1 cellular context compared by ENCODE assay signal in the genomic region with DNA sequence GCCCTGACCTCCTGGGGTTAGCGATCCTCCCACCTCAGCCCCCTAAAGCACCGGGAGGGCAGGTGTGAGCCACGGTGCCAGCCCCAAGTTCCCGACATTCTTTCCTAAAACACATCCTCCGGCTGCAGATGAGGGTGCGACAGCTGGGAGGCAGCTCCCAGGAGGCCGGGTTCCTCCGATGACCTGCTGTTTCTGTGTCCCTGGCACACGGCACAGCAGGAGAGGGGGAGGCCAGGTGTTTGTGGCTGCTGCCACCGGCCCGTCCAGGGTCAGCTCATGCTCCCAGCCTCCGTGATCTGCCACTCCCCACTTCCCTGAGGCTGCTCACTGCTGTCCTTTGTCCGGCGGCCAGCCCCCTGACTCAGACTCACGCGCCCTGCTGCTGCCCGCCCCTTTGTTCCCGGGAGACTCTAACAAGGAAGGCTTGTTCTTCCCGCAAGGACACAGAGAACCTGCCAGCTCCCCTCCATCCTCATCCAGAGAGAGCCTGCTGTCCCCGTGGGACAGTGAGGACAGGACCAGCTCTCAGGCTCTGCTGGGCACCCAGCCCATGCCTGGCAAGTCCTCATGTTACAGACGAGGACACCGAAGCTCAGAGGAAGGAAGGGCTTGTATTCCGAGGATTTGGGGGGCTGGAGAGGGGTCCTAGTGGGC.
TF ChIP-seq lines count a peak whose summit lies in the region.

No MANE protein-coding gene starts in this region.

TF ChIP-seq in HepG2, 621 proteins besides CTCF, POLR2A, EP300 and RAD21 (continued from another document and continues in another):
- TF ChIP-seq, protein P1, sequence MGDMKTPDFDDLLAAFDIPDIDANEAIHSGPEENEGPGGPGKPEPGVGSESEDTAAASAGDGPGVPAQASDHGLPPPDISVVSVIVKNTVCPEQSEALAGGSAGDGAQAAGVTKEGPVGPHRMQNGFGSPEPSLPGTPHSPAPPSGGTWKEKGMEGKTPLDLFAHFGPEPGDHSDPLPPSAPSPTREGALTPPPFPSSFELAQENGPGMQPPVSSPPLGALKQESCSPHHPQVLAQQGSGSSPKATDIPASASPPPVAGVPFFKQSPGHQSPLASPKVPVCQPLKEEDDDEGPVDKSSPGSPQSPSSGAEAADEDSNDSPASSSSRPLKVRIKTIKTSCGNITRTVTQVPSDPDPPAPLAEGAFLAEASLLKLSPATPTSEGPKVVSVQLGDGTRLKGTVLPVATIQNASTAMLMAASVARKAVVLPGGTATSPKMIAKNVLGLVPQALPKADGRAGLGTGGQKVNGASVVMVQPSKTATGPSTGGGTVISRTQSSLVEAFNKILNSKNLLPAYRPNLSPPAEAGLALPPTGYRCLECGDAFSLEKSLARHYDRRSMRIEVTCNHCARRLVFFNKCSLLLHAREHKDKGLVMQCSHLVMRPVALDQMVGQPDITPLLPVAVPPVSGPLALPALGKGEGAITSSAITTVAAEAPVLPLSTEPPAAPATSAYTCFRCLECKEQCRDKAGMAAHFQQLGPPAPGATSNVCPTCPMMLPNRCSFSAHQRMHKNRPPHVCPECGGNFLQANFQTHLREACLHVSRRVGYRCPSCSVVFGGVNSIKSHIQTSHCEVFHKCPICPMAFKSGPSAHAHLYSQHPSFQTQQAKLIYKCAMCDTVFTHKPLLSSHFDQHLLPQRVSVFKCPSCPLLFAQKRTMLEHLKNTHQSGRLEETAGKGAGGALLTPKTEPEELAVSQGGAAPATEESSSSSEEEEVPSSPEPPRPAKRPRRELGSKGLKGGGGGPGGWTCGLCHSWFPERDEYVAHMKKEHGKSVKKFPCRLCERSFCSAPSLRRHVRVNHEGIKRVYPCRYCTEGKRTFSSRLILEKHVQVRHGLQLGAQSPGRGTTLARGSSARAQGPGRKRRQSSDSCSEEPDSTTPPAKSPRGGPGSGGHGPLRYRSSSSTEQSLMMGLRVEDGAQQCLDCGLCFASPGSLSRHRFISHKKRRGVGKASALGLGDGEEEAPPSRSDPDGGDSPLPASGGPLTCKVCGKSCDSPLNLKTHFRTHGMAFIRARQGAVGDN (CRISPR knock-in tag; IDR thresholded peaks at IDR 0.05), result peak; percentile 85
- TF ChIP-seq ZBTB7B (CRISPR knock-in tag; IDR thresholded peaks at IDR 0.05), result peak; percentile 55; the same call in 1 of the 2 replicates
- peak; percentile 89; the same call in 1 of the 2 replicates for TF ChIP-seq ZNF274 (CRISPR knock-in tag; IDR thresholded peaks at IDR 0.05)
- peak; percentile 60 for TF ChIP-seq RXRA (CRISPR knock-in tag; IDR thresholded peaks at IDR 0.05)
- peak; percentile 61; the same call in 1 of the 2 replicates for TF ChIP-seq THAP11 (CRISPR knock-in tag; IDR thresholded peaks at IDR 0.05)
- 0 out of 2 replicates have a peak, but pooled peaks have one; percentile 20 for TF ChIP-seq SOX13 (IDR thresholded peaks at IDR 0.05)
- TF ChIP-seq SOX13 (CRISPR knock-in tag; conservative IDR thresholded peaks at IDR 0.05 in 1 of 2, IDR thresholded peaks at IDR 0.05 in 1 of 2), result peak in 1 of 2 experiments; percentile 83; a peak in 1 of 4 replicates
- TF ChIP-seq, protein P2, sequence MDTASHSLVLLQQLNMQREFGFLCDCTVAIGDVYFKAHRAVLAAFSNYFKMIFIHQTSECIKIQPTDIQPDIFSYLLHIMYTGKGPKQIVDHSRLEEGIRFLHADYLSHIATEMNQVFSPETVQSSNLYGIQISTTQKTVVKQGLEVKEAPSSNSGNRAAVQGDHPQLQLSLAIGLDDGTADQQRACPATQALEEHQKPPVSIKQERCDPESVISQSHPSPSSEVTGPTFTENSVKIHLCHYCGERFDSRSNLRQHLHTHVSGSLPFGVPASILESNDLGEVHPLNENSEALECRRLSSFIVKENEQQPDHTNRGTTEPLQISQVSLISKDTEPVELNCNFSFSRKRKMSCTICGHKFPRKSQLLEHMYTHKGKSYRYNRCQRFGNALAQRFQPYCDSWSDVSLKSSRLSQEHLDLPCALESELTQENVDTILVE (CRISPR knock-in tag; IDR thresholded peaks at IDR 0.05), result peak; percentile 51; the same call in 1 of the 2 replicates
- TF ChIP-seq YEATS4 (CRISPR knock-in tag; IDR thresholded peaks at IDR 0.05; ENCODE audit: borderline replicate concordance), result 0 out of 2 replicates have a peak, but pooled peaks have one; percentile 37
- peak; percentile 41; the same call in 1 of the 2 replicates for TF ChIP-seq DR1 (CRISPR knock-in tag; IDR thresholded peaks at IDR 0.05)
- peak; percentile 67; the same call in 1 of the 2 replicates for TF ChIP-seq MTA1 (CRISPR knock-in tag; IDR thresholded peaks at IDR 0.05; ENCODE audit: borderline replicate concordance)
- TF ChIP-seq, protein P3, sequence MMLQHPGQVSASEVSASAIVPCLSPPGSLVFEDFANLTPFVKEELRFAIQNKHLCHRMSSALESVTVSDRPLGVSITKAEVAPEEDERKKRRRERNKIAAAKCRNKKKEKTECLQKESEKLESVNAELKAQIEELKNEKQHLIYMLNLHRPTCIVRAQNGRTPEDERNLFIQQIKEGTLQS (CRISPR knock-in tag; IDR thresholded peaks at IDR 0.05), result peak; percentile 35; the same call in 1 of the 2 replicates
- peak; percentile 73 for TF ChIP-seq SAP130 (CRISPR knock-in tag; IDR thresholded peaks at IDR 0.05; ENCODE audit: low read depth)
- TF ChIP-seq STAT5B (CRISPR knock-in tag; IDR thresholded peaks at IDR 0.05), result no peak
- TF ChIP-seq, protein P4, sequence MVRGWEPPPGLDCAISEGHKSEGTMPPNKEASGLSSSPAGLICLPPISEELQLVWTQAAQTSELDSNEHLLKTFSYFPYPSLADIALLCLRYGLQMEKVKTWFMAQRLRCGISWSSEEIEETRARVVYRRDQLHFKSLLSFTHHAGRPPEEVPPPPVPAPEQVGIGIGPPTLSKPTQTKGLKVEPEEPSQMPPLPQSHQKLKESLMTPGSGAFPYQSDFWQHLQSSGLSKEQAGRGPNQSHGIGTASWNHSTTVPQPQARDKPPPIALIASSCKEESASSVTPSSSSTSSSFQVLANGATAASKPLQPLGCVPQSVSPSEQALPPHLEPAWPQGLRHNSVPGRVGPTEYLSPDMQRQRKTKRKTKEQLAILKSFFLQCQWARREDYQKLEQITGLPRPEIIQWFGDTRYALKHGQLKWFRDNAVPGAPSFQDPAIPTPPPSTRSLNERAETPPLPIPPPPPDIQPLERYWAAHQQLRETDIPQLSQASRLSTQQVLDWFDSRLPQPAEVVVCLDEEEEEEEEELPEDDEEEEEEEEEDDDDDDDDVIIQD (CRISPR knock-in tag; IDR thresholded peaks at IDR 0.05; ENCODE audit: low read depth), result no peak
- TF ChIP-seq ZNF547 (CRISPR knock-in tag; IDR thresholded peaks at IDR 0.05), result 0 out of 2 replicates have a peak, but pooled peaks have one; percentile 27
- TF ChIP-seq FOXM1 (CRISPR knock-in tag; IDR thresholded peaks at IDR 0.05), result no peak
- TF ChIP-seq, protein P5, sequence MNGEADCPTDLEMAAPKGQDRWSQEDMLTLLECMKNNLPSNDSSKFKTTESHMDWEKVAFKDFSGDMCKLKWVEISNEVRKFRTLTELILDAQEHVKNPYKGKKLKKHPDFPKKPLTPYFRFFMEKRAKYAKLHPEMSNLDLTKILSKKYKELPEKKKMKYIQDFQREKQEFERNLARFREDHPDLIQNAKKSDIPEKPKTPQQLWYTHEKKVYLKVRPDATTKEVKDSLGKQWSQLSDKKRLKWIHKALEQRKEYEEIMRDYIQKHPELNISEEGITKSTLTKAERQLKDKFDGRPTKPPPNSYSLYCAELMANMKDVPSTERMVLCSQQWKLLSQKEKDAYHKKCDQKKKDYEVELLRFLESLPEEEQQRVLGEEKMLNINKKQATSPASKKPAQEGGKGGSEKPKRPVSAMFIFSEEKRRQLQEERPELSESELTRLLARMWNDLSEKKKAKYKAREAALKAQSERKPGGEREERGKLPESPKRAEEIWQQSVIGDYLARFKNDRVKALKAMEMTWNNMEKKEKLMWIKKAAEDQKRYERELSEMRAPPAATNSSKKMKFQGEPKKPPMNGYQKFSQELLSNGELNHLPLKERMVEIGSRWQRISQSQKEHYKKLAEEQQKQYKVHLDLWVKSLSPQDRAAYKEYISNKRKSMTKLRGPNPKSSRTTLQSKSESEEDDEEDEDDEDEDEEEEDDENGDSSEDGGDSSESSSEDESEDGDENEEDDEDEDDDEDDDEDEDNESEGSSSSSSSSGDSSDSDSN (CRISPR knock-in tag; IDR thresholded peaks at IDR 0.05), result peak; percentile 65
- 0 out of 2 replicates have a peak, but pooled peaks have one; percentile 51 for TF ChIP-seq ZNF564 (CRISPR knock-in tag; IDR thresholded peaks at IDR 0.05)
- 0 out of 2 replicates have a peak, but pooled peaks have one; percentile 19 for TF ChIP-seq ZNF772 (CRISPR knock-in tag; IDR thresholded peaks at IDR 0.05)
- peak; percentile 31; the same call in 1 of the 2 replicates for TF ChIP-seq FOSL1 (CRISPR knock-in tag; IDR thresholded peaks at IDR 0.05; ENCODE audit: borderline replicate concordance)
- TF ChIP-seq SOX5 (CRISPR knock-in tag; IDR thresholded peaks at IDR 0.05; ENCODE audit: borderline replicate concordance), result peak; percentile 92
- no peak for TF ChIP-seq ZNF577 (CRISPR knock-in tag; IDR thresholded peaks at IDR 0.05; ENCODE audit: borderline replicate concordance, low read depth)
- TF ChIP-seq RBFOX2 (IDR thresholded peaks at IDR 0.05; ENCODE audit: low read depth, low read length), result peak; percentile 63
- no peak for TF ChIP-seq MZF1 (CRISPR knock-in tag; IDR thresholded peaks at IDR 0.05; ENCODE audit: borderline replicate concordance)
- peak; percentile 52; the same call in 1 of the 2 replicates for TF ChIP-seq AKAP8 (CRISPR knock-in tag; IDR thresholded peaks at IDR 0.05)
- peak; percentile 6; the same call in 1 of the 2 replicates for TF ChIP-seq NFKB2 (CRISPR knock-in tag; IDR thresholded peaks at IDR 0.05; ENCODE audit: borderline replicate concordance)
- peak; percentile 69; the same call in 1 of the 3 replicates for TF ChIP-seq MXI1 (IDR thresholded peaks at IDR 0.05; ENCODE audit: borderline replicate concordance, low read depth, low read length)
- TF ChIP-seq ZNF441 (CRISPR knock-in tag; IDR thresholded peaks at IDR 0.05; ENCODE audit: borderline replicate concordance), result no peak
- peak; percentile 44; the same call in 1 of the 2 replicates for TF ChIP-seq ELF1 (CRISPR knock-in tag; IDR thresholded peaks at IDR 0.05)
- TF ChIP-seq ETV6 (CRISPR knock-in tag; conservative IDR thresholded peaks at IDR 0.05), result no peak
- TF ChIP-seq, protein P6, sequence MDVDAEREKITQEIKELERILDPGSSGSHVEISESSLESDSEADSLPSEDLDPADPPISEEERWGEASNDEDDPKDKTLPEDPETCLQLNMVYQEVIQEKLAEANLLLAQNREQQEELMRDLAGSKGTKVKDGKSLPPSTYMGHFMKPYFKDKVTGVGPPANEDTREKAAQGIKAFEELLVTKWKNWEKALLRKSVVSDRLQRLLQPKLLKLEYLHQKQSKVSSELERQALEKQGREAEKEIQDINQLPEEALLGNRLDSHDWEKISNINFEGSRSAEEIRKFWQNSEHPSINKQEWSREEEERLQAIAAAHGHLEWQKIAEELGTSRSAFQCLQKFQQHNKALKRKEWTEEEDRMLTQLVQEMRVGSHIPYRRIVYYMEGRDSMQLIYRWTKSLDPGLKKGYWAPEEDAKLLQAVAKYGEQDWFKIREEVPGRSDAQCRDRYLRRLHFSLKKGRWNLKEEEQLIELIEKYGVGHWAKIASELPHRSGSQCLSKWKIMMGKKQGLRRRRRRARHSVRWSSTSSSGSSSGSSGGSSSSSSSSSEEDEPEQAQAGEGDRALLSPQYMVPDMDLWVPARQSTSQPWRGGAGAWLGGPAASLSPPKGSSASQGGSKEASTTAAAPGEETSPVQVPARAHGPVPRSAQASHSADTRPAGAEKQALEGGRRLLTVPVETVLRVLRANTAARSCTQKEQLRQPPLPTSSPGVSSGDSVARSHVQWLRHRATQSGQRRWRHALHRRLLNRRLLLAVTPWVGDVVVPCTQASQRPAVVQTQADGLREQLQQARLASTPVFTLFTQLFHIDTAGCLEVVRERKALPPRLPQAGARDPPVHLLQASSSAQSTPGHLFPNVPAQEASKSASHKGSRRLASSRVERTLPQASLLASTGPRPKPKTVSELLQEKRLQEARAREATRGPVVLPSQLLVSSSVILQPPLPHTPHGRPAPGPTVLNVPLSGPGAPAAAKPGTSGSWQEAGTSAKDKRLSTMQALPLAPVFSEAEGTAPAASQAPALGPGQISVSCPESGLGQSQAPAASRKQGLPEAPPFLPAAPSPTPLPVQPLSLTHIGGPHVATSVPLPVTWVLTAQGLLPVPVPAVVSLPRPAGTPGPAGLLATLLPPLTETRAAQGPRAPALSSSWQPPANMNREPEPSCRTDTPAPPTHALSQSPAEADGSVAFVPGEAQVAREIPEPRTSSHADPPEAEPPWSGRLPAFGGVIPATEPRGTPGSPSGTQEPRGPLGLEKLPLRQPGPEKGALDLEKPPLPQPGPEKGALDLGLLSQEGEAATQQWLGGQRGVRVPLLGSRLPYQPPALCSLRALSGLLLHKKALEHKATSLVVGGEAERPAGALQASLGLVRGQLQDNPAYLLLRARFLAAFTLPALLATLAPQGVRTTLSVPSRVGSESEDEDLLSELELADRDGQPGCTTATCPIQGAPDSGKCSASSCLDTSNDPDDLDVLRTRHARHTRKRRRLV (CRISPR knock-in tag; IDR thresholded peaks at IDR 0.05), result 0 out of 2 replicates have a peak, but pooled peaks have one; percentile 44
- TF ChIP-seq CENPX (CRISPR knock-in tag; IDR thresholded peaks at IDR 0.05), result no peak
- peak; percentile 57; the same call in 1 of the 2 replicates for TF ChIP-seq HDAC2 (CRISPR knock-in tag; IDR thresholded peaks at IDR 0.05)
- TF ChIP-seq, protein P7, sequence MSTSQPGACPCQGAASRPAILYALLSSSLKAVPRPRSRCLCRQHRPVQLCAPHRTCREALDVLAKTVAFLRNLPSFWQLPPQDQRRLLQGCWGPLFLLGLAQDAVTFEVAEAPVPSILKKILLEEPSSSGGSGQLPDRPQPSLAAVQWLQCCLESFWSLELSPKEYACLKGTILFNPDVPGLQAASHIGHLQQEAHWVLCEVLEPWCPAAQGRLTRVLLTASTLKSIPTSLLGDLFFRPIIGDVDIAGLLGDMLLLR (CRISPR knock-in tag; IDR thresholded peaks at IDR 0.05), result peak; percentile 21; the same call in 1 of the 2 replicates
- TF ChIP-seq, protein P8, sequence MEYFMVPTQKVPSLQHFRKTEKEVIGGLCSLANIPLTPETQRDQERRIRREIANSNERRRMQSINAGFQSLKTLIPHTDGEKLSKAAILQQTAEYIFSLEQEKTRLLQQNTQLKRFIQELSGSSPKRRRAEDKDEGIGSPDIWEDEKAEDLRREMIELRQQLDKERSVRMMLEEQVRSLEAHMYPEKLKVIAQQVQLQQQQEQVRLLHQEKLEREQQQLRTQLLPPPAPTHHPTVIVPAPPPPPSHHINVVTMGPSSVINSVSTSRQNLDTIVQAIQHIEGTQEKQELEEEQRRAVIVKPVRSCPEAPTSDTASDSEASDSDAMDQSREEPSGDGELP (IDR thresholded peaks at IDR 0.05; ENCODE audit: borderline replicate concordance, low read depth), result peak; percentile 50; the same call in 1 of the 2 replicates
- TF ChIP-seq SIX1 (CRISPR knock-in tag; IDR thresholded peaks at IDR 0.05; ENCODE audit: borderline replicate concordance), result no peak
- no peak for TF ChIP-seq ZNF430 (CRISPR knock-in tag; IDR thresholded peaks at IDR 0.05)
- TF ChIP-seq, protein P9, sequence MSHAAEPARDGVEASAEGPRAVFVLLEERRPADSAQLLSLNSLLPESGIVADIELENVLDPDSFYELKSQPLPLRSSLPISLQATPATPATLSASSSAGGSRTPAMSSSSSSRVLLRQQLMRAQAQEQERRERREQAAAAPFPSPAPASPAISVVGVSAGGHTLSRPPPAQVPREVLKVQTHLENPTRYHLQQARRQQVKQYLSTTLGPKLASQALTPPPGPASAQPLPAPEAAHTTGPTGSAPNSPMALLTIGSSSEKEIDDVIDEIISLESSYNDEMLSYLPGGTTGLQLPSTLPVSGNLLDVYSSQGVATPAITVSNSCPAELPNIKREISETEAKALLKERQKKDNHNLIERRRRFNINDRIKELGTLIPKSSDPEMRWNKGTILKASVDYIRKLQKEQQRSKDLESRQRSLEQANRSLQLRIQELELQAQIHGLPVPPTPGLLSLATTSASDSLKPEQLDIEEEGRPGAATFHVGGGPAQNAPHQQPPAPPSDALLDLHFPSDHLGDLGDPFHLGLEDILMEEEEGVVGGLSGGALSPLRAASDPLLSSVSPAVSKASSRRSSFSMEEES (CRISPR knock-in tag; IDR thresholded peaks at IDR 0.05), result peak; percentile 94; the same call in 1 of the 2 replicates
- TF ChIP-seq ZNF446 (CRISPR knock-in tag; IDR thresholded peaks at IDR 0.05), result no peak
